Comparison of ENCODE assay signal across 9 cellular contexts in the genomic region with DNA sequence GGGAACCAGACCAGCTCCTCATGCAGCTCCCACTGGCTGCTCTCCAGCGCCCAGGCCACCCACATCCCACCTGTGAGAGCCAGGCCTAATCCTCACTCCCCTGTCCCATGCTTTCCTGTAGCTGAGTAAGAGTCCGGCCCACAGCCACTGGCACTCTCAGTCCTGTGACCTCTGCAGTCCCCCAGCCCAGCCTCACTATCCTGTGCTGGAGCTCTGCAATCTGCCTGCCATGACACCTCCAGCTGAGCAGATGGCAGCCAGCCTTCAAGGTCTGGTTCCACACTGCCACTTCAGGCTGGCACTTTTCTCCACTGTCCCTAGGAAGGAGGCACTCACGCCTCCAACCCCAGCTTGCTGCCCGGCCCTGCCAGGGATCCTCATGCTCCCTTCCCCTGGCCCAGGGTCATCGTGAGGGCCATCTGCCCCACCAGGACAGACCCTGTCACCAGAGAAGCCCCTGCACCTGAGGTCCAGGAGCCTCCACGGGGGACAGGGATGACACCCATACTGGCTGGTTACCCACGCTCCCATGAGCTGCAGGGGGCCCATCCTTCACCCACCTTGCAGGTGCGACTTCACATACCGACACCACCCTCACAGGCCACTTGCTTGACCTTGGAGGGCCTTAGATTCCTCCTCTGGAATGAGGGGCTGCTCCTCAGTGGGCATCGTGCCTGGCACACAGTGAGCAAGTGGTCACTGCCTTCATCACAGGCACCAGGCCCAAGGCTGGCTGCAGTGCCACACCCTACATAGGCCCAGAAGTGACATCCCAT.
A peak's percentile ranks its signal among the peaks of the same experiment; 100 is the strongest.
DNase-seq lines count a peak whose midpoint lies in the region; ATAC-seq, FAIRE-seq and TF ChIP-seq lines count a peak whose summit lies in the region.
"Had no signal": no experiment of that assay in that cellular context is flagged by ENCODE, and none has a peak within 500 bp of the region (broad histone marks: within the 10 kb centered on the region; RNA-seq: fewer than 3 reads in every experiment).

No MANE protein-coding gene starts in this region.

- peaks cover 23% of the 10 kb centered on the region for H3K36me3 Mint-ChIP-seq in central memory CD8-positive, alpha-beta T cell (ENCODE audit: insufficient read depth)
- peaks cover 0 to 30% (median 0%) of the 10 kb centered on the region in 3 donors for H3K36me3 Mint-ChIP-seq in naive thymus-derived CD8-positive, alpha-beta T cell

- peaks cover 10 to 59% (median 28%) of the 10 kb centered on the region in 6 donors for H3K4me1 ChIP-seq in spleen

- H3K27ac Mint-ChIP-seq in central memory CD8-positive, alpha-beta T cell (ENCODE audit: low read depth): peak overlapping the region; percentile 82
- H3K27ac Mint-ChIP-seq in naive thymus-derived CD8-positive, alpha-beta T cell: peak overlapping the region; percentile 72 to 94 (median 82)

- H3K27ac ChIP-seq in C4-2B (peak overlapping the region; percentile 61), spleen (peak overlapping the region in 1 of 8 donors; percentile 53)
- H3K27ac ChIP-seq: epithelial cell of prostate had no signal

- POLR2A ChIA-PET in naive thymus-derived CD8-positive, alpha-beta T cell (lab: Charles Lee): interaction anchor here (0.8 kb wide), 2 partner anchors 19 to 52 kb away, joined by 5 read pairs; no protein-coding TSS in a partner anchor

- no peaks in the 10 kb centered on the region for H3K9me3 Mint-ChIP-seq in central memory CD8-positive, alpha-beta T cell
- no peaks in the 10 kb centered on the region for H3K9me3 Mint-ChIP-seq in naive thymus-derived CD8-positive, alpha-beta T cell

- peaks cover 10% of the 10 kb centered on the region for H3K4me1 Mint-ChIP-seq in central memory CD8-positive, alpha-beta T cell
- peaks cover 11 to 30% (median 18%) of the 10 kb centered on the region in 4 donors for H3K4me1 Mint-ChIP-seq in naive thymus-derived CD8-positive, alpha-beta T cell

- TF ChIP-seq CTCF in C4-2B (conservative IDR thresholded peaks at IDR 0.05) (no peak), spleen (IDR thresholded peaks at IDR 0.05 in 8 of 11, conservative IDR thresholded peaks at IDR 0.05 in 3 of 11) (no peak)

- TF ChIP-seq POLR2A in spleen (IDR thresholded peaks at IDR 0.05): no peak

- H3K27me3 Mint-ChIP-seq in central memory CD8-positive, alpha-beta T cell: no peaks in the 10 kb centered on the region
- no peaks in the 10 kb centered on the region for H3K27me3 Mint-ChIP-seq in naive thymus-derived CD8-positive, alpha-beta T cell

- H3K4me3 ChIP-seq in spleen: no peak overlapping the region

- no peaks in the 10 kb centered on the region for H3K9me3 ChIP-seq in spleen

- intact Hi-C loops in spleen (cut with DNase I; ENCODE audit: low total_unique reads): no loop called here

- H3K4me3 Mint-ChIP-seq in central memory CD8-positive, alpha-beta T cell: no peak overlapping the region
- H3K4me3 Mint-ChIP-seq in naive thymus-derived CD8-positive, alpha-beta T cell: peak overlapping the region in 1 of 10 donors; percentile 22

- 76 to 88% (median 82%) methylated on average over 6 to 10 of the region's 10 CpGs for WGBS in spleen, 5 donors

- peaks cover 0 to 62% (median 13%) of the 10 kb centered on the region in 6 donors for H3K36me3 ChIP-seq in spleen

- no peak for DNase-seq in HTR-8/SVneo (ENCODE audit: insufficient read length, low spot score)
- DNase-seq in central memory CD8-positive, alpha-beta T cell (ENCODE audit: low spot score in 2 of 2): no peak
- no peak for DNase-seq in naive thymus-derived CD8-positive, alpha-beta T cell
- DNase-seq in HUDEP-2 (lab: John Stamatoyannopoulos, UW; ENCODE audit: unreplicated experiment in 76 of 76): no peak
- no peak for DNase-seq in ecto neural progenitor cell (ENCODE audit: low spot score)
- no peak for DNase-seq in kidney tubule cell (ENCODE audit: low spot score)
- DNase-seq in spleen: no peak

- peak; percentile 77 for FAIRE-seq in HTR-8/SVneo (lab: Jason Lieb, UNC)

- no peaks in the 10 kb centered on the region for H3K27me3 ChIP-seq in spleen (replicated peaks in 1 of 7)

- no peak for ATAC-seq in central memory CD8-positive, alpha-beta T cell (replicated peaks; ENCODE audit: extremely low read depth, poor library complexity, severe bottlenecking)
- no peak for ATAC-seq in naive thymus-derived CD8-positive, alpha-beta T cell
